16 cellular contexts compared by ENCODE assay signal in genomic region chr12:78534311-78534710, GRCh38.
DNase-seq lines count a peak whose midpoint lies in the region; ATAC-seq lines count a peak whose summit lies in the region.
"Had no signal": no experiment of that assay in that cellular context is flagged by ENCODE, and none has a peak within 500 bp of the region (broad histone marks: within the 10 kb centered on the region; RNA-seq: fewer than 3 reads in every experiment).

No MANE protein-coding gene starts in this region.

- ATAC-seq in GM19463 (IDR thresholded peaks at IDR 0.05; ENCODE audit: unreplicated experiment): no peak
- ATAC-seq: GM23338, HCT116 had no signal

- DNase-seq in EL: peak; percentile 13
- DNase-seq in NCI-H69 (lab: John Stamatoyannopoulos, UW): peak; percentile 30
- peak; percentile 3 for DNase-seq in adipocyte (ENCODE audit: low read depth)
- DNase-seq in NCI-H2029 (lab: John Stamatoyannopoulos, UW): no peak
- no peak for DNase-seq in activated CD8-positive, alpha-beta memory T cell treated with anti-CD3 and anti-CD28 coated beads for 24 hours
- DNase-seq: 8988T; C1 segment of cervical spinal cord; Calu3; CD4-positive, alpha-beta memory T cell; COR-L47; DMS53; DMS79 treated with DMSO at 0.1 percent for 48 hours; H9 had no signal

- H3K4me3 ChIP-seq in adipocyte (ENCODE audit: low read length): no peak overlapping the region
- H3K4me3 ChIP-seq: GM23338 had no signal

- H3K36me3 ChIP-seq in adipocyte (ENCODE audit: control insufficient read depth, insufficient read depth, low read length, severe bottlenecking): no peaks in the 10 kb centered on the region

- H3K4me1 ChIP-seq in adipocyte (ENCODE audit: control insufficient read depth, insufficient read depth, low read length): peaks cover 6% of the 10 kb centered on the region

- H3K27me3 ChIP-seq in adipocyte (replicated peaks; ENCODE audit: control insufficient read depth, insufficient read depth, low read length): peaks cover 30% of the 10 kb centered on the region

- no peak overlapping the region for H3K9ac ChIP-seq in adipocyte (ENCODE audit: low read length)

- no peaks in the 10 kb centered on the region for H3K9me3 ChIP-seq in adipocyte (ENCODE audit: control insufficient read depth, low read length)

Comparison
In these comparisons a context has a peak if more than half of its experiments do, and no peak if none do; other contexts are left out.
1. DNase-seq: peak in EL (single experiment), NCI-H69 (single experiment) and adipocyte (single experiment); none in NCI-H2029 (single experiment) and activated CD8-positive, alpha-beta memory T cell treated with anti-CD3 and anti-CD28 coated beads for 24 hours (single experiment).